22 cellular contexts compared by ENCODE assay signal in genomic region chr5:17354265-17354664, GRCh38.
DNase-seq lines count a peak whose midpoint lies in the region; ATAC-seq and TF ChIP-seq lines count a peak whose summit lies in the region.
"Had no signal": no experiment of that assay in that cellular context is flagged by ENCODE, and none has a peak within 500 bp of the region (broad histone marks: within the 10 kb centered on the region; RNA-seq: fewer than 3 reads in every experiment).

No MANE protein-coding gene starts in this region.

- WGBS in neuronal stem cell (ENCODE audit: extremely low coverage in 2 of 2, insufficient read length in 2 of 2, insufficient replicate concordance in 1 of 2), 2 donors = no CpG with 5 or more reads among the region's 32 CpGs

- ATAC-seq in stimulated activated memory B cell treated with anti-CD40 and anti-IgM and Interleukin-4, amounts not matched to agents 10 μg/mL and 1 μg/mL and 100 μg/mL, for 72 hours = no peak
- ATAC-seq: CD8-positive, alpha-beta T cell; GM12878 had no signal

- H3K36me3 ChIP-seq in neuronal stem cell (replicated peaks in 1 of 2; ENCODE audit: control insufficient read depth in 2 of 2, insufficient read depth in 2 of 2, low read length in 2 of 2) (no peaks in the 10 kb centered on the region), ascending aorta (no peaks in the 10 kb centered on the region)
- H3K36me3 ChIP-seq: BLaER1 treated with 17β-estradiol and CSF1 and Interleukin-3, amounts not matched to agents 10 nM and 100 nM had no signal

- intact Hi-C loops in ascending aorta (cut with DNase I) = no loop called here

- no peak overlapping the region for H2BK120ac ChIP-seq in neuronal stem cell (ENCODE audit: low read depth, low read length)

- H3K4ac ChIP-seq in neuronal stem cell (ENCODE audit: low read length) = no peak overlapping the region

- H2BK15ac ChIP-seq in neuronal stem cell (ENCODE audit: low read length) = peak overlapping the region; percentile 5

- no peak overlapping the region for H3K27ac ChIP-seq in neuronal stem cell (replicated peaks; ENCODE audit: low read length)
- no peak overlapping the region for H3K27ac ChIP-seq in ascending aorta
- H3K27ac ChIP-seq: BLaER1 treated with 17β-estradiol and CSF1 and Interleukin-3, amounts not matched to agents 10 nM and 100 nM; C4-2B had no signal

- peak overlapping the region; percentile 21 for H3K4me3 Mint-ChIP-seq in stimulated activated memory B cell treated with anti-CD40 and anti-IgM and Interleukin-4, amounts not matched to agents 10 μg/mL and 1 μg/mL and 100 μg/mL, for 72 hours
- H3K4me3 Mint-ChIP-seq: B cell; CD4-positive, alpha-beta T cell; CD8-positive, alpha-beta T cell had no signal

- no peak for TF ChIP-seq CTCF in ascending aorta (IDR thresholded peaks at IDR 0.05)

- H2AFZ ChIP-seq in neuronal stem cell (ENCODE audit: low read length) = no peak overlapping the region

- H3K18ac ChIP-seq in neuronal stem cell (ENCODE audit: low read length) = peak overlapping the region; percentile 9

- H3K27me3 ChIP-seq in neuronal stem cell (ENCODE audit: control insufficient read depth in 3 of 3, insufficient read depth in 3 of 3, low read depth in 1 of 3, low read length in 3 of 3) (no peaks in the 10 kb centered on the region), ascending aorta (no peaks in the 10 kb centered on the region)

- H4K8ac ChIP-seq in neuronal stem cell (ENCODE audit: low read depth, low read length) = no peak overlapping the region

- H3K4me3 ChIP-seq in neuronal stem cell (ENCODE audit: low read length in 2 of 2) (no peak overlapping the region), ascending aorta (no peak overlapping the region)
- H3K4me3 ChIP-seq: BLaER1 treated with 17β-estradiol and CSF1 and Interleukin-3, amounts not matched to agents 10 nM and 100 nM; GM12878 had no signal

- peaks cover 10% of the 10 kb centered on the region for H3K9me3 Mint-ChIP-seq in stimulated activated memory B cell treated with anti-CD40 and anti-IgM and Interleukin-4, amounts not matched to agents 10 μg/mL and 1 μg/mL and 100 μg/mL, for 72 hours

- H3K36me3 Mint-ChIP-seq in stimulated activated memory B cell treated with anti-CD40 and anti-IgM and Interleukin-4, amounts not matched to agents 10 μg/mL and 1 μg/mL and 100 μg/mL, for 72 hours = peaks cover 4% of the 10 kb centered on the region
- H3K36me3 Mint-ChIP-seq: CD8-positive, alpha-beta T cell had no signal

- peak overlapping the region; percentile 37 for H3K9ac ChIP-seq in neuronal stem cell (ENCODE audit: low read depth, low read length, poor library complexity)
- H3K9ac ChIP-seq: BLaER1 treated with 17β-estradiol and CSF1 and Interleukin-3, amounts not matched to agents 10 nM and 100 nM had no signal

- H3K79me1 ChIP-seq in neuronal stem cell (ENCODE audit: low read depth, low read length) = no peaks in the 10 kb centered on the region

- no peak overlapping the region for H3K4me2 ChIP-seq in neuronal stem cell (ENCODE audit: insufficient read depth, low read length, poor library complexity, severe bottlenecking)
- H3K4me2 ChIP-seq: BLaER1 treated with 17β-estradiol and CSF1 and Interleukin-3, amounts not matched to agents 10 nM and 100 nM had no signal

- H4K91ac ChIP-seq in neuronal stem cell (ENCODE audit: low read depth, low read length, poor library complexity) = no peak overlapping the region

- no peak overlapping the region for H2AK5ac ChIP-seq in neuronal stem cell (ENCODE audit: low read depth, low read length)

- H3K4me1 Mint-ChIP-seq in stimulated activated memory B cell treated with anti-CD40 and anti-IgM and Interleukin-4, amounts not matched to agents 10 μg/mL and 1 μg/mL and 100 μg/mL, for 72 hours = peaks cover 14% of the 10 kb centered on the region

- no peak overlapping the region for H3K23ac ChIP-seq in neuronal stem cell (ENCODE audit: low read depth, low read length, poor library complexity)

- H2BK12ac ChIP-seq in neuronal stem cell (ENCODE audit: low read length) = no peak overlapping the region

- peak; percentile 2 for DNase-seq in effector CD4-positive, alpha-beta T cell
- DNase-seq in neuronal stem cell (ENCODE audit: low spot score) (no peak), occipital lobe (lab: John Stamatoyannopoulos, UW) (no peak), AML-193 (lab: John Stamatoyannopoulos, UW) (no peak), ascending aorta (ENCODE audit: low spot score in 2 of 2) (no peak)
- DNase-seq in activated CD4-positive, CD25-positive, alpha-beta regulatory T cell treated with anti-CD3 and anti-CD28 coated beads, Interleukin-2, amount 50 U/mL, for 72 hours = no peak
- DNase-seq: 8988T; ACHN; CD4-positive, alpha-beta T cell; CD8-positive, alpha-beta T cell; DMS 273 treated with DMSO at 0.1 percent for 48 hours; DMS153; DMS53; DMS79; DND-41; EL; GDM1 had no signal

- H3K27ac Mint-ChIP-seq in stimulated activated memory B cell treated with anti-CD40 and anti-IgM and Interleukin-4, amounts not matched to agents 10 μg/mL and 1 μg/mL and 100 μg/mL, for 72 hours = no peak overlapping the region
- H3K27ac Mint-ChIP-seq: B cell; CD4-positive, alpha-beta T cell; CD8-positive, alpha-beta T cell had no signal

- no peak overlapping the region for H2BK5ac ChIP-seq in neuronal stem cell (ENCODE audit: low read length)

- no peaks in the 10 kb centered on the region for H3K27me3 Mint-ChIP-seq in stimulated activated memory B cell treated with anti-CD40 and anti-IgM and Interleukin-4, amounts not matched to agents 10 μg/mL and 1 μg/mL and 100 μg/mL, for 72 hours
- H3K27me3 Mint-ChIP-seq: B cell; CD4-positive, alpha-beta T cell had no signal

- H3K14ac ChIP-seq in neuronal stem cell (ENCODE audit: low read length) = peak overlapping the region; percentile 91

- no peaks in the 10 kb centered on the region for H3K9me3 ChIP-seq in neuronal stem cell (replicated peaks in 1 of 2; ENCODE audit: control insufficient read depth in 2 of 2, insufficient read depth in 1 of 2, low read depth in 1 of 2, low read length in 2 of 2)
- no peaks in the 10 kb centered on the region for H3K9me3 ChIP-seq in ascending aorta

- H3K4me1 ChIP-seq in neuronal stem cell (ENCODE audit: control insufficient read depth in 2 of 2, insufficient read depth in 1 of 2, low read depth in 1 of 2, low read length in 2 of 2) = peaks cover 0 to 2% of the 10 kb centered on the region in 2 donors
- H3K4me1 ChIP-seq in ascending aorta = no peaks in the 10 kb centered on the region
